Comparison of ENCODE assay signal across 36 cellular contexts in the genomic region with DNA sequence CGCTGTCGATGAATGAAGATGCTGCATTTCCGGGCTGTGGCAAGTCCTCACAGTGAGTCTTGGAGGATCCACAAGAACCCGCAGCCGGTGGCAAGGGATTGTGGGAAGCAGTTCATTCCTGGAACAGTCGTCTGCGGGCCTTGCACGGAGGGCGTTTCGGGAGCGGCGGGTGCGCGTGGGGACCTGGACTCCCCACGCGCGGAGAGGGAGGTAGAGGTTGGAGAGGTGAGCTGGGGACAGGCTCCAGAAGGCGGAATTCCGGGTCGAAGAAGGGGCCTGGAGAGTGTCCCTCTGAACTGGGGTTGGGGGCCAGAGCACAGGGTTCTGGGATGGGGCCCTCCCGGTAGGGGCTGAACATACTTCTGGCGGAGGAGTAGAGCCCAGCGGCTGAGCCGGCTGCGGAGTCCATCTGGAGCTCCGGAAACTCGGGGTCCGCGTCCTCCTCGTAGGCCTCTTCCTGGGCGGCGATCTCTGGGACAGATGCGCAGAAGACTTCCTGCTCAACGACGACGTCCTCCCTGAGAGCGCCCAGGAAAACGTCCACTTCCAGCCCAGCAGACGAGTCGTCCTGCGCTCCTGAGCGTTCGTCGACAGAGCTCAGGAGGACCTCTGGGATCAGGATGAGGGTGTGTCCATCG. TPM values are rescaled to one million over a fixed set of nuclear protein-coding genes. Genes with fewer than 3 reads are reported as not detected.
"Had no signal": no experiment of that assay in that cellular context is flagged by ENCODE, and none has a peak within 500 bp of the region (broad histone marks: within the 10 kb centered on the region; RNA-seq: fewer than 3 reads in every experiment).

No MANE protein-coding gene starts in this region.

- H3K4me3 ChIP-seq: adrenal gland, body of pancreas, breast epithelium had no signal

- H3K36me3 ChIP-seq: adrenal gland, brain microvascular endothelial cell, breast epithelium had no signal

- H3K27me3 ChIP-seq: adrenal gland, body of pancreas, brain microvascular endothelial cell, breast epithelium had no signal

- DNase-seq: activated B cell treated with CpG ODN at 0.5 μM for 24 hours; activated CD4-positive, alpha-beta memory T cell treated with anti-CD3 and anti-CD28 coated beads for 36 hours; activated CD4-positive, alpha-beta T cell treated with anti-CD3 and anti-CD28 coated beads for 4 hours; activated CD4-positive, alpha-beta T cell treated with anti-CD3 and anti-CD28 coated beads, Interleukin-2, amount 10 ng/mL, durations not matched to agents 24 days and 14 days; activated CD4-positive, alpha-beta T cell treated with anti-CD3 and anti-CD28 coated beads, Interleukin-2, amount 50 U/mL, for 1 hour; activated CD4-positive, alpha-beta T cell treated with anti-CD3 and anti-CD28 coated beads, Interleukin-2, amount 50 U/mL, for 4 hours; activated CD4-positive, CD25-positive, alpha-beta regulatory T cell treated with anti-CD3 and anti-CD28 coated beads, Interleukin-2, amount 50 U/mL, for 72 hours; activated CD8-positive, alpha-beta memory T cell treated with anti-CD3 and anti-CD28 coated beads, Interleukin-2, amount 50 U/mL, for 4 hours; activated CD8-positive, alpha-beta T cell treated with anti-CD3 and anti-CD28 coated beads for 36 hours; activated effector memory CD4-positive, alpha-beta T cell treated with anti-CD3 and anti-CD28 coated beads, Interleukin-2, amount 50 U/mL, for 16 hours; activated naive CD4-positive, alpha-beta T cell; activated naive CD4-positive, alpha-beta T cell treated with anti-CD3 and anti-CD28 coated beads for 36 hours; activated naive CD4-positive, alpha-beta T cell treated with anti-CD3 and anti-CD28 coated beads, Interleukin-2, amount 50 U/mL, for 16 hours; activated naive CD8-positive, alpha-beta T cell treated with anti-CD3 and anti-CD28 coated beads for 36 hours; activated T-cell treated with anti-CD3 and anti-CD28 coated beads for 4 hours; activated T-cell treated with anti-CD3 and anti-CD28 coated beads, Interleukin-2, amount 50 U/mL, for 1 hour; activated T-cell treated with anti-CD3 and anti-CD28 coated beads, Interleukin-2, amount 50 U/mL, for 4 hours; activated T-cell treated with anti-CD3 and anti-CD28 coated beads, Interleukin-2, amount 50 U/mL, for 72 hours; adrenal gland; amniotic stem cell; aorta; body of pancreas; brain microvascular endothelial cell; central memory CD4-positive, alpha-beta T cell; T-helper 1 cell; T-helper 2 cell; T-helper 9 cell had no signal

- H3K27ac ChIP-seq: adrenal gland, body of pancreas, brain microvascular endothelial cell, breast epithelium, VCaP had no signal

- ATAC-seq: activated CD8-positive, alpha-beta T cell treated with anti-CD3 and anti-CD28 coated beads for 36 hours; activated naive CD4-positive, alpha-beta T cell treated with anti-CD3 and anti-CD28 coated beads, Interleukin-2, amount 50 U/mL, for 72 hours; activated T-cell treated with anti-CD3 and anti-CD28 coated beads, Interleukin-2, amount 50 U/mL, for 4 hours; activated T-cell treated with anti-CD3 and anti-CD28 coated beads, Interleukin-2, amount 50 U/mL, for 72 hours; activated T-helper 17 cell treated with anti-CD3 and anti-CD28 coated beads, Interleukin-2, amount 50 U/mL, for 72 hours; body of pancreas had no signal

- H3K9me3 ChIP-seq: adrenal gland, body of pancreas had no signal

- H3K4me1 ChIP-seq: adrenal gland, body of pancreas, breast epithelium had no signal

RNA-seq across cellular contexts. Expression of gene PRR23A, which starts 0.6 kb away (rescaled TPM):
- total RNA-seq: activated B cell treated with CpG ODN at 0.5 μM for 24 hours; activated CD4-positive, alpha-beta memory T cell treated with anti-CD3 and anti-CD28 coated beads for 36 hours; activated CD4-positive, alpha-beta T cell treated with anti-CD3 and anti-CD28 coated beads, Interleukin-2, amount 10 ng/mL, durations not matched to agents 24 days and 14 days; activated CD8-positive, alpha-beta memory T cell treated with anti-CD3 and anti-CD28 coated beads for 36 hours; activated CD8-positive, alpha-beta T cell treated with anti-CD3 and anti-CD28 coated beads for 36 hours; activated naive CD4-positive, alpha-beta T cell treated with anti-CD3 and anti-CD28 coated beads for 36 hours; activated naive CD4-positive, alpha-beta T cell treated with anti-CD3 and anti-CD28 coated beads, Interleukin-2, amount 50 U/mL, for 72 hours; activated naive CD8-positive, alpha-beta T cell treated with anti-CD3 and anti-CD28 coated beads for 36 hours; activated T-cell treated with anti-CD3 and anti-CD28 coated beads, Interleukin-2, amount 50 U/mL, for 4 hours; activated T-cell treated with anti-CD3 and anti-CD28 coated beads, Interleukin-2, amount 50 U/mL, for 72 hours; activated T-helper 1 cell treated with anti-CD3 and anti-CD28 coated beads, Interleukin-12 subunit alpha, Interleukin-12 subunit beta, Interleukin-2, Interleukin-4 antibody, amounts not matched to agents 30 ng/mL and 10 ng/mL and 1 ng/mL, durations not matched to agents 14 hours and 24 hours and 36 hours; activated T-helper 17 cell treated with anti-CD3 and anti-CD28 coated beads, Interleukin-2, amount 50 U/mL, for 72 hours; adrenal gland; aorta; astrocyte; body of pancreas; breast epithelium; cardiac septum; cerebellum had no signal
- polyA plus RNA-seq: adrenal gland, aorta had no signal

RNA-seq across cellular contexts. Expression of gene PRR23B, which starts 15.3 kb away (rescaled TPM):
- total RNA-seq: activated B cell treated with CpG ODN at 0.5 μM for 24 hours; activated CD4-positive, alpha-beta memory T cell treated with anti-CD3 and anti-CD28 coated beads for 36 hours; activated CD4-positive, alpha-beta T cell treated with anti-CD3 and anti-CD28 coated beads, Interleukin-2, amount 10 ng/mL, durations not matched to agents 24 days and 14 days; activated CD8-positive, alpha-beta memory T cell treated with anti-CD3 and anti-CD28 coated beads for 36 hours; activated CD8-positive, alpha-beta T cell treated with anti-CD3 and anti-CD28 coated beads for 36 hours; activated naive CD4-positive, alpha-beta T cell treated with anti-CD3 and anti-CD28 coated beads for 36 hours; activated naive CD4-positive, alpha-beta T cell treated with anti-CD3 and anti-CD28 coated beads, Interleukin-2, amount 50 U/mL, for 72 hours; activated naive CD8-positive, alpha-beta T cell treated with anti-CD3 and anti-CD28 coated beads for 36 hours; activated T-cell treated with anti-CD3 and anti-CD28 coated beads, Interleukin-2, amount 50 U/mL, for 4 hours; activated T-cell treated with anti-CD3 and anti-CD28 coated beads, Interleukin-2, amount 50 U/mL, for 72 hours; activated T-helper 1 cell treated with anti-CD3 and anti-CD28 coated beads, Interleukin-12 subunit alpha, Interleukin-12 subunit beta, Interleukin-2, Interleukin-4 antibody, amounts not matched to agents 30 ng/mL and 10 ng/mL and 1 ng/mL, durations not matched to agents 14 hours and 24 hours and 36 hours; activated T-helper 17 cell treated with anti-CD3 and anti-CD28 coated beads, Interleukin-2, amount 50 U/mL, for 72 hours; adrenal gland; aorta; astrocyte; body of pancreas; breast epithelium; cardiac septum; cerebellum had no signal
- polyA plus RNA-seq: adrenal gland had no signal

RNA-seq across cellular contexts. Expression of gene PRR23C, which starts 39.2 kb away (rescaled TPM):
- total RNA-seq: activated B cell treated with CpG ODN at 0.5 μM for 24 hours; activated CD4-positive, alpha-beta memory T cell treated with anti-CD3 and anti-CD28 coated beads for 36 hours; activated CD4-positive, alpha-beta T cell treated with anti-CD3 and anti-CD28 coated beads, Interleukin-2, amount 10 ng/mL, durations not matched to agents 24 days and 14 days; activated CD8-positive, alpha-beta memory T cell treated with anti-CD3 and anti-CD28 coated beads for 36 hours; activated CD8-positive, alpha-beta T cell treated with anti-CD3 and anti-CD28 coated beads for 36 hours; activated naive CD4-positive, alpha-beta T cell treated with anti-CD3 and anti-CD28 coated beads for 36 hours; activated naive CD4-positive, alpha-beta T cell treated with anti-CD3 and anti-CD28 coated beads, Interleukin-2, amount 50 U/mL, for 72 hours; activated naive CD8-positive, alpha-beta T cell treated with anti-CD3 and anti-CD28 coated beads for 36 hours; activated T-cell treated with anti-CD3 and anti-CD28 coated beads, Interleukin-2, amount 50 U/mL, for 4 hours; activated T-cell treated with anti-CD3 and anti-CD28 coated beads, Interleukin-2, amount 50 U/mL, for 72 hours; activated T-helper 1 cell treated with anti-CD3 and anti-CD28 coated beads, Interleukin-12 subunit alpha, Interleukin-12 subunit beta, Interleukin-2, Interleukin-4 antibody, amounts not matched to agents 30 ng/mL and 10 ng/mL and 1 ng/mL, durations not matched to agents 14 hours and 24 hours and 36 hours; activated T-helper 17 cell treated with anti-CD3 and anti-CD28 coated beads, Interleukin-2, amount 50 U/mL, for 72 hours; adrenal gland; aorta; astrocyte; body of pancreas; breast epithelium; cardiac septum; cerebellum had no signal
- polyA plus RNA-seq: adrenal gland had no signal

RNA-seq across cellular contexts. Expression of gene FOXL2NB, which starts 58.5 kb away (rescaled TPM):
- total RNA-seq: activated B cell treated with CpG ODN at 0.5 μM for 24 hours; activated CD4-positive, alpha-beta memory T cell treated with anti-CD3 and anti-CD28 coated beads for 36 hours; activated CD4-positive, alpha-beta T cell treated with anti-CD3 and anti-CD28 coated beads, Interleukin-2, amount 10 ng/mL, durations not matched to agents 24 days and 14 days; activated CD8-positive, alpha-beta memory T cell treated with anti-CD3 and anti-CD28 coated beads for 36 hours; activated CD8-positive, alpha-beta T cell treated with anti-CD3 and anti-CD28 coated beads for 36 hours; activated naive CD4-positive, alpha-beta T cell treated with anti-CD3 and anti-CD28 coated beads for 36 hours; activated naive CD4-positive, alpha-beta T cell treated with anti-CD3 and anti-CD28 coated beads, Interleukin-2, amount 50 U/mL, for 72 hours; activated naive CD8-positive, alpha-beta T cell treated with anti-CD3 and anti-CD28 coated beads for 36 hours; activated T-cell treated with anti-CD3 and anti-CD28 coated beads, Interleukin-2, amount 50 U/mL, for 4 hours; activated T-cell treated with anti-CD3 and anti-CD28 coated beads, Interleukin-2, amount 50 U/mL, for 72 hours; activated T-helper 1 cell treated with anti-CD3 and anti-CD28 coated beads, Interleukin-12 subunit alpha, Interleukin-12 subunit beta, Interleukin-2, Interleukin-4 antibody, amounts not matched to agents 30 ng/mL and 10 ng/mL and 1 ng/mL, durations not matched to agents 14 hours and 24 hours and 36 hours; activated T-helper 17 cell treated with anti-CD3 and anti-CD28 coated beads, Interleukin-2, amount 50 U/mL, for 72 hours; aorta; cardiac septum had no signal
- polyA plus RNA-seq: aorta had no signal

RNA-seq across cellular contexts. Expression of gene FOXL2, which starts 58.5 kb away (rescaled TPM):
- total RNA-seq: activated B cell treated with CpG ODN at 0.5 μM for 24 hours; activated CD4-positive, alpha-beta memory T cell treated with anti-CD3 and anti-CD28 coated beads for 36 hours; activated CD4-positive, alpha-beta T cell treated with anti-CD3 and anti-CD28 coated beads, Interleukin-2, amount 10 ng/mL, durations not matched to agents 24 days and 14 days; activated CD8-positive, alpha-beta T cell treated with anti-CD3 and anti-CD28 coated beads for 36 hours; activated naive CD4-positive, alpha-beta T cell treated with anti-CD3 and anti-CD28 coated beads for 36 hours; activated naive CD4-positive, alpha-beta T cell treated with anti-CD3 and anti-CD28 coated beads, Interleukin-2, amount 50 U/mL, for 72 hours; activated naive CD8-positive, alpha-beta T cell treated with anti-CD3 and anti-CD28 coated beads for 36 hours; activated T-helper 1 cell treated with anti-CD3 and anti-CD28 coated beads, Interleukin-12 subunit alpha, Interleukin-12 subunit beta, Interleukin-2, Interleukin-4 antibody, amounts not matched to agents 30 ng/mL and 10 ng/mL and 1 ng/mL, durations not matched to agents 14 hours and 24 hours and 36 hours; activated T-helper 17 cell treated with anti-CD3 and anti-CD28 coated beads, Interleukin-2, amount 50 U/mL, for 72 hours; aorta had no signal
- polyA plus RNA-seq: aorta had no signal
